In genomic region chr12:123571343-123571813, GRCh38 we compare ENCODE assay signal across 8 cellular contexts. TPM values are rescaled to one million over a fixed set of nuclear protein-coding genes. Genes with fewer than 3 reads are reported as not detected.
DNase-seq lines count a peak whose midpoint lies in the region; ATAC-seq, FAIRE-seq and TF ChIP-seq lines count a peak whose summit lies in the region.
"Had no signal": no experiment of that assay in that cellular context is flagged by ENCODE, and none has a peak within 500 bp of the region (broad histone marks: within the 10 kb centered on the region; RNA-seq: fewer than 3 reads in every experiment).

No MANE protein-coding gene starts in this region.

- no peak overlapping the region for H3K4me3 ChIP-seq in right cardiac atrium (ENCODE audit: low read length)
- H3K4me3 ChIP-seq in testis = no peak overlapping the region
- H3K4me3 ChIP-seq: ascending aorta had no signal

- intact Hi-C loops in right cardiac atrium (cut with DNase I) (no loop called here), testis (cut with DNase I; ENCODE audit: low total_unique reads) (no loop called here)

- FAIRE-seq in TTC549 (lab: Jason Lieb, UNC) = peak; percentile 66

- ATAC-seq in right cardiac atrium (peak; percentile 79 to 82), GM19328 (IDR thresholded peaks at IDR 0.05; ENCODE audit: unreplicated experiment) (no peak)

- H3K27me3 ChIP-seq in right cardiac atrium (ENCODE audit: control insufficient read depth, insufficient read depth) = no peaks in the 10 kb centered on the region
- H3K27me3 ChIP-seq in testis = no peaks in the 10 kb centered on the region
- H3K27me3 ChIP-seq: ascending aorta had no signal

- no peaks in the 10 kb centered on the region for H3K4me1 ChIP-seq in right cardiac atrium (ENCODE audit: control insufficient read depth, insufficient read depth, low read length)
- no peaks in the 10 kb centered on the region for H3K4me1 ChIP-seq in testis
- H3K4me1 ChIP-seq: ascending aorta had no signal

- WGBS in right cardiac atrium = 33% methylated on average over 4 of the region's 4 CpGs
- WGBS in testis, 2 donors = 38 to 63% methylated on average over 4 of the region's 4 CpGs

- no peak for TF ChIP-seq POLR2A in testis (IDR thresholded peaks at IDR 0.05)

- TF ChIP-seq CTCF in testis (IDR thresholded peaks at IDR 0.05) = no peak

- no peaks in the 10 kb centered on the region for H3K36me3 ChIP-seq in testis (ENCODE audit: low read depth, missing control alignments)
- H3K36me3 ChIP-seq: ascending aorta had no signal

- no peaks in the 10 kb centered on the region for H3K9me3 ChIP-seq in right cardiac atrium (ENCODE audit: control insufficient read depth, low read length)
- no peaks in the 10 kb centered on the region for H3K9me3 ChIP-seq in testis
- H3K9me3 ChIP-seq: ascending aorta had no signal

- DNase-seq in HuH-7 (ENCODE audit: low spot score) (peak; percentile 43), right cardiac atrium (peak in 2 of 3 donors; percentile 74 to 77), testis (peak; percentile 32), NCI-H1092 (lab: John Stamatoyannopoulos, UW) (no peak), HK-2 (ENCODE audit: unreplicated experiment) (no peak)

- H3K27ac ChIP-seq in right cardiac atrium (ENCODE audit: low read length) (no peak overlapping the region), testis (no peak overlapping the region)
- H3K27ac ChIP-seq: ascending aorta had no signal

RNA-seq across cellular contexts. Expression of gene TMED2, which starts 13.0 kb away (rescaled TPM):
- total RNA-seq in right cardiac atrium = 100 to 1,000 TPM; 161 to 253 (median 180) TPM
- polyA plus RNA-seq in right cardiac atrium = 90.9 TPM
- total RNA-seq in testis = 100 to 1,000 TPM; 102 to 107 TPM
- 107 TPM for polyA plus RNA-seq in testis (ENCODE audit: insufficient read depth, low read depth, low replicate concordance)

RNA-seq across cellular contexts. Expression of gene DDX55, which starts 30.5 kb away (rescaled TPM):
- total RNA-seq in right cardiac atrium = 1 to 10 TPM; 7.7 to 8.3 (median 8.2) TPM
- 6.6 TPM for polyA plus RNA-seq in right cardiac atrium
- 10 to 100 TPM; 22.2 to 32.6 TPM for total RNA-seq in testis
- polyA plus RNA-seq in testis (ENCODE audit: insufficient read depth, low read depth, low replicate concordance) = 13.4 TPM

RNA-seq across cellular contexts. Expression of gene RILPL1, which starts 37.9 kb away (rescaled TPM):
- total RNA-seq in right cardiac atrium = 100 to 1,000 TPM; 118 to 146 (median 133) TPM
- 127 TPM for polyA plus RNA-seq in right cardiac atrium
- 10 to 100 TPM; 16.8 to 20.9 TPM for total RNA-seq in testis
- 14.8 TPM for polyA plus RNA-seq in testis (ENCODE audit: insufficient read depth, low read depth, low replicate concordance)

Comparison
In these comparisons a context has a peak if more than half of its experiments do, and no peak if none do; other contexts are left out.
1. DNase-seq: peak in HuH-7 (single experiment), right cardiac atrium (2 of 3) and testis (single experiment); none in NCI-H1092 (single experiment) and HK-2 (single experiment).
2. RNA of gene RILPL1, which starts 37.9 kb away (total RNA-seq): 118 to 146 TPM in right cardiac atrium; 16.8 to 20.9 TPM in testis; every median in the first group is over 4 times any median in the second.